ENCODE assay signal across 8 cellular contexts in the genomic region with DNA sequence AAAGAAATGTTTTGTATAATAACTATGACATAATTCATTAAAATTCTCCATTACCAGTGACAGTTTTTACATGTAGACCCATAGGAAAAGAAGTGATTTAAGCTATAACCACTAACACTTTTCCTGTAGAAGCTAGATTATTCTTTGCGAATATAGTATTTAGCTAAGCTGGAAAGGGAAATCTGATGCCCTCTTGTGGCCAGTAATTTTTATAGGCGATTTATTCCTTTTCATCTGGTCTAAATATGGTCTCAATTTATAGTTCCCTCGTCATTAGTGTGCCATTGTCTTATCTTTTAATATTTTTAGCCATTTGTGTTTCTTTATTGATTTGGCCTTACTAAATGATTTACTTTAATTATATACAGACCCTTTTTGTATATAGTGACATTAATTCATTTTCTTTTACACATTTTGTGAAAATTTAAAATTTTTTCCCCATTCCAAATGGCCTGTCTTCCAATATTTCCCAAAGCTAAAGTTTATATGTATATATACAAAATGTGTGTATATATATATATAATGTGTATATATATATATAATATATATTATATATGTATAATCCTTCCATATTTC. TPM values are rescaled to one million over a fixed set of nuclear protein-coding genes. Genes with fewer than 3 reads are reported as not detected.
A peak's percentile ranks its signal among the peaks of the same experiment; 100 is the strongest.
DNase-seq lines count a peak whose midpoint lies in the region; TF ChIP-seq lines count a peak whose summit lies in the region.

No MANE protein-coding gene starts in this region.

- H3K36me3 ChIP-seq in WERI-Rb-1 (no peaks in the 10 kb centered on the region), left ventricle myocardium inferior (no peaks in the 10 kb centered on the region), stomach (no peaks in the 10 kb centered on the region)

- in situ Hi-C loops in ACHN (cut with HindIII; ENCODE audit: low pct_ligation_motif_present, low pct_unique_long_range_greater_than_20kb, low sequenced_read_pairs) = no loop called here

- no peak overlapping the region for H3K4me3 ChIP-seq in GM12865 (ENCODE audit: low read depth, low read length)
- no peak overlapping the region for H3K4me3 ChIP-seq in WERI-Rb-1 (ENCODE audit: low read depth, low read length)
- no peak overlapping the region for H3K4me3 ChIP-seq in left ventricle myocardium inferior
- no peak overlapping the region for H3K4me3 ChIP-seq in stomach

- 0 to 5% (median 3%) methylated on average over 3 of the region's 3 CpGs for WGBS in stomach, 5 donors

- TF ChIP-seq CTCF in GM12865 (IDR thresholded peaks at IDR 0.05; ENCODE audit: insufficient read depth, low read depth, low read length, missing control alignments) (peak; percentile 40), WERI-Rb-1 (IDR thresholded peaks at IDR 0.05; ENCODE audit: low read depth, low read length) (peak; percentile 19; the same call in 1 of the 2 replicates), left ventricle myocardium inferior (IDR thresholded peaks at IDR 0.05; ENCODE audit: borderline replicate concordance) (peak; percentile 72), stomach (IDR thresholded peaks at IDR 0.05) (peak in 5 of 7 experiments; percentile 9 to 62 (median 60))

- H3K9me3 ChIP-seq in WERI-Rb-1 (ENCODE audit: severe bottlenecking) (no peaks in the 10 kb centered on the region), left ventricle myocardium inferior (replicated peaks) (no peaks in the 10 kb centered on the region), stomach (no peaks in the 10 kb centered on the region)

- DNase-seq in ACHN (peak; percentile 42), GM12865 (ENCODE audit: low read depth) (peak; percentile 48), NCI-H1694 (lab: John Stamatoyannopoulos, UW) (peak; percentile 89), WERI-Rb-1 (peak; percentile 9), left ventricle myocardium inferior (no peak), stomach (no peak)
- no peak for DNase-seq in activated CD4-positive, alpha-beta T cell treated with anti-CD3 and anti-CD28 coated beads for 1 hour
- DNase-seq in activated CD4-positive, CD25-positive, alpha-beta regulatory T cell (lab: John Stamatoyannopoulos, UW) = no peak

- no peak for TF ChIP-seq POLR2A in stomach (IDR thresholded peaks at IDR 0.05)

- H3K27ac ChIP-seq in WERI-Rb-1 (no peak overlapping the region), left ventricle myocardium inferior (replicated peaks) (no peak overlapping the region), stomach (no peak overlapping the region)

- TF ChIP-seq EP300 in stomach (IDR thresholded peaks at IDR 0.05) = no peak

- H3K27me3 ChIP-seq in WERI-Rb-1 (ENCODE audit: insufficient read depth, low read depth, severe bottlenecking) (no peaks in the 10 kb centered on the region), left ventricle myocardium inferior (ENCODE audit: low read depth) (no peaks in the 10 kb centered on the region), stomach (no peaks in the 10 kb centered on the region)

- H3K4me1 ChIP-seq in left ventricle myocardium inferior (no peaks in the 10 kb centered on the region), stomach (peaks cover 0 to 10% (median 3%) of the 10 kb centered on the region in 4 donors)

- intact Hi-C loops in left ventricle myocardium inferior (cut with micrococcal nuclease) (no loop called here), stomach (cut with DNase I; ENCODE audit: low total_unique reads) (no loop called here)

RNA-seq across cellular contexts. Expression of gene BTG3, which starts 26.7 kb away (rescaled TPM):
- total RNA-seq in left ventricle myocardium inferior = 5.3 TPM
- 100 to 1,000 TPM in 1 of 5 donors, 10 to 100 TPM in 4; 15.2 to 110 (median 37.8) TPM for total RNA-seq in stomach
- 10 to 100 TPM; 23.5 to 28.7 (median 26.6) TPM for polyA plus RNA-seq in stomach

Comparison
In these comparisons a context has a peak if more than half of its experiments do, and no peak if none do; other contexts are left out.
1. DNase-seq: peak in ACHN (single experiment), GM12865 (single experiment), NCI-H1694 (single experiment) and WERI-Rb-1 (single experiment); none in left ventricle myocardium inferior (single experiment), stomach (single experiment), activated CD4-positive, alpha-beta T cell treated with anti-CD3 and anti-CD28 coated beads for 1 hour (single experiment) and activated CD4-positive, CD25-positive, alpha-beta regulatory T cell (0 of 4).
2. CTCF ChIP-seq: peak in every context shown above with its lines; median percentile 72 in left ventricle myocardium inferior; 60 in stomach; 40 in GM12865; 19 in WERI-Rb-1.